In genomic region chr16:8865145-8865882, GRCh38 we compare ENCODE assay signal across 11 cellular contexts. TPM values are rescaled to one million over a fixed set of nuclear protein-coding genes. Genes with fewer than 3 reads are reported as not detected.
DNase-seq lines count a peak whose midpoint lies in the region; ATAC-seq and TF ChIP-seq lines count a peak whose summit lies in the region.
"Had no signal": no experiment of that assay in that cellular context is flagged by ENCODE, and none has a peak within 500 bp of the region (broad histone marks: within the 10 kb centered on the region; RNA-seq: fewer than 3 reads in every experiment).

No MANE protein-coding gene starts in this region.

- POLR2A ChIA-PET in activated CD4-positive, alpha-beta T cell treated with anti-CD3 and anti-CD28 coated beads for 36 hours (lab: Charles Lee) = interaction anchor here (1.1 kb wide), 1 partner anchor 23 kb away, joined by 3 read pairs; no protein-coding TSS in a partner anchor
- POLR2A ChIA-PET in T-cell (lab: Charles Lee) = interaction anchor here (0.6 to 1.0 kb wide), 2 partner anchors 11 to 65 kb away, joined by 6 read pairs; no protein-coding TSS in a partner anchor

- H3K4me1 ChIP-seq in stomach = peaks cover 64 to 92% (median 85%) of the 10 kb centered on the region in 4 donors

- TF ChIP-seq EP300 in stomach (IDR thresholded peaks at IDR 0.05) = no peak

- intact Hi-C loops in activated CD4-positive, alpha-beta T cell treated with anti-CD3 and anti-CD28 coated beads for 36 hours (cut with DNase I, micrococcal nuclease) = loop anchor here in 1 of 2 experiments (5.0 kb wide), 1 partner anchor 298 kb away; no protein-coding TSS in a partner anchor
- intact Hi-C loops in stomach (cut with DNase I; ENCODE audit: low total_unique reads) = no loop called here

- H3K9me3 Mint-ChIP-seq in activated CD4-positive, alpha-beta T cell treated with anti-CD3 and anti-CD28 coated beads for 36 hours (ENCODE audit: low read depth) = no peaks in the 10 kb centered on the region
- H3K9me3 Mint-ChIP-seq in T-cell = no peaks in the 10 kb centered on the region
- H3K9me3 Mint-ChIP-seq in immature natural killer cell = no peaks in the 10 kb centered on the region

- peaks cover 20% of the 10 kb centered on the region for H3K36me3 Mint-ChIP-seq in activated CD4-positive, alpha-beta T cell treated with anti-CD3 and anti-CD28 coated beads for 36 hours (ENCODE audit: low read depth)
- H3K36me3 Mint-ChIP-seq in T-cell (no peaks in the 10 kb centered on the region), immature natural killer cell (no peaks in the 10 kb centered on the region)

- no peak for TF ChIP-seq POLR2A in stomach (IDR thresholded peaks at IDR 0.05)

- H3K9me3 ChIP-seq in stomach = no peaks in the 10 kb centered on the region

- no peak for ATAC-seq in activated CD4-positive, alpha-beta T cell treated with anti-CD3 and anti-CD28 coated beads for 36 hours
- no peak for ATAC-seq in T-cell (replicated peaks in 1 of 4)
- no peak for ATAC-seq in GM19328 (IDR thresholded peaks at IDR 0.05; ENCODE audit: unreplicated experiment)
- ATAC-seq: K562 had no signal

- TF ChIP-seq CTCF in stomach (IDR thresholded peaks at IDR 0.05) = no peak

- no peaks in the 10 kb centered on the region for H3K27me3 ChIP-seq in stomach

- H3K4me1 Mint-ChIP-seq in activated CD4-positive, alpha-beta T cell treated with anti-CD3 and anti-CD28 coated beads for 36 hours = peaks cover 33% of the 10 kb centered on the region
- H3K4me1 Mint-ChIP-seq in T-cell (peaks cover 45 to 51% (median 51%) of the 10 kb centered on the region in 3 donors), immature natural killer cell (peaks cover 50 to 62% of the 10 kb centered on the region in 2 donors)

- no peak overlapping the region for H3K27ac Mint-ChIP-seq in activated CD4-positive, alpha-beta T cell treated with anti-CD3 and anti-CD28 coated beads for 36 hours
- H3K27ac Mint-ChIP-seq in T-cell (peak overlapping the region; percentile 67 to 82), immature natural killer cell (peak overlapping the region in 5 of 6 donors; percentile 28 to 66 (median 53))

- peak overlapping the region in 1 of 4 donors; percentile 29 for H3K4me3 ChIP-seq in stomach
- H3K4me3 ChIP-seq: K562 had no signal

- peak overlapping the region in 4 of 5 donors; percentile 68 to 94 (median 81) for H3K27ac ChIP-seq in stomach

- WGBS in stomach, 5 donors = 82 to 92% (median 88%) methylated on average over 12 to 14 of the region's 14 CpGs

- no peak for DNase-seq in activated CD4-positive, alpha-beta T cell treated with anti-CD3 and anti-CD28 coated beads for 36 hours
- no peak for DNase-seq in activated CD4-positive, alpha-beta T cell treated with anti-CD3 and anti-CD28 coated beads, Interleukin-2, amount 50 U/mL, for 48 hours
- DNase-seq in T-cell = no peak
- DNase-seq in immature natural killer cell = no peak
- DNase-seq in stomach = no peak
- no peak for DNase-seq in LoVo (ENCODE audit: low spot score)
- DNase-seq in activated effector memory CD4-positive, alpha-beta T cell treated with anti-CD3 and anti-CD28 coated beads, Interleukin-2, amount 50 U/mL, for 16 hours = no peak
- DNase-seq: activated T-cell treated with anti-CD3 and anti-CD28 coated beads, Interleukin-2, amount 50 U/mL, for 1 hour; NCI-H446 had no signal

- H3K36me3 ChIP-seq in stomach = no peaks in the 10 kb centered on the region

- CTCF ChIA-PET in activated CD4-positive, alpha-beta T cell treated with anti-CD3 and anti-CD28 coated beads for 36 hours (lab: Charles Lee) = interaction anchor here (1.0 to 2.2 kb wide), 2 partner anchors 15 to 71 kb away, joined by 3 to 7 read pairs; no protein-coding TSS in a partner anchor
- CTCF ChIA-PET in T-cell (lab: Charles Lee) = interaction anchor here in 1 of 2 donors (0.6 kb wide), 1 partner anchor 295 kb away, joined by 3 read pairs; no protein-coding TSS in a partner anchor

- H3K4me3 Mint-ChIP-seq in activated CD4-positive, alpha-beta T cell treated with anti-CD3 and anti-CD28 coated beads for 36 hours = peak overlapping the region; percentile 15
- peak overlapping the region in 2 of 3 donors; percentile 6 to 96 for H3K4me3 Mint-ChIP-seq in T-cell
- peak overlapping the region in 3 of 5 donors; percentile 44 to 45 (median 44) for H3K4me3 Mint-ChIP-seq in immature natural killer cell

- no peaks in the 10 kb centered on the region for H3K27me3 Mint-ChIP-seq in activated CD4-positive, alpha-beta T cell treated with anti-CD3 and anti-CD28 coated beads for 36 hours
- no peaks in the 10 kb centered on the region for H3K27me3 Mint-ChIP-seq in T-cell
- peaks cover 0 to 9% (median 4%) of the 10 kb centered on the region in 3 donors for H3K27me3 Mint-ChIP-seq in immature natural killer cell (ENCODE audit: low read depth in 3 of 3)

RNA-seq across cellular contexts. Expression of gene CARHSP1, which starts 3.5 kb away (rescaled TPM):
- 10 to 100 TPM; 49.4 to 64.5 TPM for total RNA-seq in activated CD4-positive, alpha-beta T cell treated with anti-CD3 and anti-CD28 coated beads for 36 hours
- total RNA-seq in T-cell (10 to 100 TPM; 32.9 to 44.3 (median 41.8) TPM), stomach (10 to 100 TPM in 4 of 5 donors, 1 to 10 TPM in 1; 2.0 to 78.6 (median 36.4) TPM)
- polyA plus RNA-seq in immature natural killer cell (10 to 100 TPM; 83.0 to 96.8 (median 92.9) TPM), stomach (100 to 1,000 TPM in 2 of 3 donors, 10 to 100 TPM in 1; 95.5 to 190 (median 149) TPM)

RNA-seq across cellular contexts. Expression of gene LITAFD, which starts 16.8 kb away (rescaled TPM):
- total RNA-seq in activated CD4-positive, alpha-beta T cell treated with anti-CD3 and anti-CD28 coated beads for 36 hours = not detected
- total RNA-seq in T-cell = not detected
- polyA plus RNA-seq in immature natural killer cell = not detected
- not detected for total RNA-seq in stomach
- polyA plus RNA-seq in stomach = not detected
- total RNA-seq: K562 had no signal
- polyA plus RNA-seq: K562 had no signal
